1 cellular context compared by ENCODE assay signal in the genomic region with DNA sequence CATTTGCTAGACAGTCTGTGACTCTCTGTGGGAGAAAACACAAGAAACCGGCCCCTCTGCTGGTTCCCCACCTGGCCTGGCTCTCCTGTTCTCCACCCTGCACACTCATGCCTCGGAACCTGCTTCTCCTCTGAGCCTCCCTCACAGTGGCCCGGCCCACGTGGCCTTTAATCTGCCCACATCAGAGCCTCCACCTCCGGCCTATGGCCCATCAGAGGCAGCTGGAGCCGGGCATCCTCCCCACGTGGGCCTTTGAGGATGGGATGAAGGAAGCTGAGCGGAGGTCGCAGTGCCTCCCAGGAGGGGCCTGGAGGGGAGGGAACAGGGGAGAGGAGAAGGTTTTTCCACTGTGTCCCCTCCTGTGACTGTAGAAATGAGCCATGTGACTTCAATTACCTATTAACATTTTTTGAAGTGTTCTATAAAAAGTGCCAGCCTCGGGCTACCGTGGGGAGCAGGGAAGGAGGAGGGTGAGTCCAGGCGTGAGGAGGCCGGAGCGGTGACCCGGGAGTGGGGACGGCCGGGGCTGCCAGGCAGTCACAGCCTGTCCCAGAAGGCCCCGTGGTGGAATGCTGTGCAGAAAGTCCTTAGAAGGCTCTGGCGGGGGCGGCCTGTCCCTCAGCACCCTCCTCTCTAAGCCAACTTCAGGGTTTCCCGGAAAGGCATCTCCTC.
TF ChIP-seq lines count a peak whose summit lies in the region.

No MANE protein-coding gene starts in this region.

TF ChIP-seq in HEK293, 187 proteins besides CTCF, POLR2A, EP300 and RAD21 (continues in another document):
- TF ChIP-seq, protein P1, sequence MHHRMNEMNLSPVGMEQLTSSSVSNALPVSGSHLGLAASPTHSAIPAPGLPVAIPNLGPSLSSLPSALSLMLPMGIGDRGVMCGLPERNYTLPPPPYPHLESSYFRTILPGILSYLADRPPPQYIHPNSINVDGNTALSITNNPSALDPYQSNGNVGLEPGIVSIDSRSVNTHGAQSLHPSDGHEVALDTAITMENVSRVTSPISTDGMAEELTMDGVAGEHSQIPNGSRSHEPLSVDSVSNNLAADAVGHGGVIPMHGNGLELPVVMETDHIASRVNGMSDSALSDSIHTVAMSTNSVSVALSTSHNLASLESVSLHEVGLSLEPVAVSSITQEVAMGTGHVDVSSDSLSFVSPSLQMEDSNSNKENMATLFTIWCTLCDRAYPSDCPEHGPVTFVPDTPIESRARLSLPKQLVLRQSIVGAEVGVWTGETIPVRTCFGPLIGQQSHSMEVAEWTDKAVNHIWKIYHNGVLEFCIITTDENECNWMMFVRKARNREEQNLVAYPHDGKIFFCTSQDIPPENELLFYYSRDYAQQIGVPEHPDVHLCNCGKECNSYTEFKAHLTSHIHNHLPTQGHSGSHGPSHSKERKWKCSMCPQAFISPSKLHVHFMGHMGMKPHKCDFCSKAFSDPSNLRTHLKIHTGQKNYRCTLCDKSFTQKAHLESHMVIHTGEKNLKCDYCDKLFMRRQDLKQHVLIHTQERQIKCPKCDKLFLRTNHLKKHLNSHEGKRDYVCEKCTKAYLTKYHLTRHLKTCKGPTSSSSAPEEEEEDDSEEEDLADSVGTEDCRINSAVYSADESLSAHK (tag by site-specific recombination; IDR thresholded peaks at IDR 0.05) = no peak
- TF ChIP-seq MEIS1 (CRISPR knock-in tag; IDR thresholded peaks at IDR 0.05; ENCODE audit: borderline replicate concordance) (no peak), ZNF391 (tag by site-specific recombination; IDR thresholded peaks at IDR 0.05; ENCODE audit: borderline replicate concordance, low read depth) (no peak), ZNF549 (tag by site-specific recombination; IDR thresholded peaks at IDR 0.05) (no peak), OSR2 (tag by site-specific recombination; IDR thresholded peaks at IDR 0.05) (0 out of 2 replicates have a peak, but pooled peaks have one; percentile 2), ZNF501 (tag by site-specific recombination; IDR thresholded peaks at IDR 0.05) (no peak), ZNF146 (tag by site-specific recombination; IDR thresholded peaks at IDR 0.05) (no peak), ZNF585B (tag by site-specific recombination; IDR thresholded peaks at IDR 0.05) (no peak), REPIN1 (tag by site-specific recombination; IDR thresholded peaks at IDR 0.05; ENCODE audit: low read depth) (no peak), ZNF433 (tag by site-specific recombination; IDR thresholded peaks at IDR 0.05; ENCODE audit: low read depth) (no peak), ZNF747 (tag by site-specific recombination; IDR thresholded peaks at IDR 0.05) (no peak), ZNF558 (tag by site-specific recombination; IDR thresholded peaks at IDR 0.05) (no peak), ZBTB48 (tag by site-specific recombination; IDR thresholded peaks at IDR 0.05) (no peak), ZNF600 (tag by site-specific recombination; IDR thresholded peaks at IDR 0.05) (no peak), KLF1 (tag by site-specific recombination; IDR thresholded peaks at IDR 0.05) (no peak), SP2 (tag by site-specific recombination; IDR thresholded peaks at IDR 0.05) (no peak), FEZF1 (tag by site-specific recombination; IDR thresholded peaks at IDR 0.05) (no peak), ZSCAN23 (tag by site-specific recombination; IDR thresholded peaks at IDR 0.05) (no peak), ZBTB1 (tag by site-specific recombination; IDR thresholded peaks at IDR 0.05) (no peak), ZNF121 (tag by site-specific recombination; IDR thresholded peaks at IDR 0.05) (no peak), ZBTB7A (tag by site-specific recombination; IDR thresholded peaks at IDR 0.05; ENCODE audit: low read depth) (no peak), ZNF335 (tag by site-specific recombination; conservative IDR thresholded peaks at IDR 0.05) (peak; percentile 35), EGR2 (tag by site-specific recombination; IDR thresholded peaks at IDR 0.05; ENCODE audit: low read depth) (peak; percentile 80), ZNF24 (tag by site-specific recombination; IDR thresholded peaks at IDR 0.05) (no peak), KLF8 (tag by site-specific recombination; IDR thresholded peaks at IDR 0.05) (no peak), ZFHX2 (tag by site-specific recombination; conservative IDR thresholded peaks at IDR 0.05) (peak; percentile 93), ZNF529 (tag by site-specific recombination; IDR thresholded peaks at IDR 0.05; ENCODE audit: insufficient replicate concordance) (no peak), ZNF239 (tag by site-specific recombination; IDR thresholded peaks at IDR 0.05) (no peak), ZIC2 (tag by site-specific recombination; IDR thresholded peaks at IDR 0.05) (peak; percentile 38; the same call in 1 of the 2 replicates), PRDM1 (tag by site-specific recombination; IDR thresholded peaks at IDR 0.05) (no peak)
- TF ChIP-seq, protein P2, sequence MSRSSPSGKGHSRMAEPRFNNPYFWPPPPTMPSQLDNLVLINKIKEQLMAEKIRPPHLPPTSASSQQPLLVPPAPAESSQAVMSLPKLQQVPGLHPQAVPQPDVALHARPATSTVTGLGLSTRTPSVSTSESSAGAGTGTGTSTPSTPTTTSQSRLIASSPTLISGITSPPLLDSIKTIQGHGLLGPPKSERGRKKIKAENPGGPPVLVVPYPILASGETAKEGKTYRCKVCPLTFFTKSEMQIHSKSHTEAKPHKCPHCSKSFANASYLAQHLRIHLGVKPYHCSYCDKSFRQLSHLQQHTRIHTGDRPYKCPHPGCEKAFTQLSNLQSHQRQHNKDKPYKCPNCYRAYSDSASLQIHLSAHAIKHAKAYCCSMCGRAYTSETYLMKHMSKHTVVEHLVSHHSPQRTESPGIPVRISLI (tag by site-specific recombination; IDR thresholded peaks at IDR 0.05) = no peak
- TF ChIP-seq, protein P3, sequence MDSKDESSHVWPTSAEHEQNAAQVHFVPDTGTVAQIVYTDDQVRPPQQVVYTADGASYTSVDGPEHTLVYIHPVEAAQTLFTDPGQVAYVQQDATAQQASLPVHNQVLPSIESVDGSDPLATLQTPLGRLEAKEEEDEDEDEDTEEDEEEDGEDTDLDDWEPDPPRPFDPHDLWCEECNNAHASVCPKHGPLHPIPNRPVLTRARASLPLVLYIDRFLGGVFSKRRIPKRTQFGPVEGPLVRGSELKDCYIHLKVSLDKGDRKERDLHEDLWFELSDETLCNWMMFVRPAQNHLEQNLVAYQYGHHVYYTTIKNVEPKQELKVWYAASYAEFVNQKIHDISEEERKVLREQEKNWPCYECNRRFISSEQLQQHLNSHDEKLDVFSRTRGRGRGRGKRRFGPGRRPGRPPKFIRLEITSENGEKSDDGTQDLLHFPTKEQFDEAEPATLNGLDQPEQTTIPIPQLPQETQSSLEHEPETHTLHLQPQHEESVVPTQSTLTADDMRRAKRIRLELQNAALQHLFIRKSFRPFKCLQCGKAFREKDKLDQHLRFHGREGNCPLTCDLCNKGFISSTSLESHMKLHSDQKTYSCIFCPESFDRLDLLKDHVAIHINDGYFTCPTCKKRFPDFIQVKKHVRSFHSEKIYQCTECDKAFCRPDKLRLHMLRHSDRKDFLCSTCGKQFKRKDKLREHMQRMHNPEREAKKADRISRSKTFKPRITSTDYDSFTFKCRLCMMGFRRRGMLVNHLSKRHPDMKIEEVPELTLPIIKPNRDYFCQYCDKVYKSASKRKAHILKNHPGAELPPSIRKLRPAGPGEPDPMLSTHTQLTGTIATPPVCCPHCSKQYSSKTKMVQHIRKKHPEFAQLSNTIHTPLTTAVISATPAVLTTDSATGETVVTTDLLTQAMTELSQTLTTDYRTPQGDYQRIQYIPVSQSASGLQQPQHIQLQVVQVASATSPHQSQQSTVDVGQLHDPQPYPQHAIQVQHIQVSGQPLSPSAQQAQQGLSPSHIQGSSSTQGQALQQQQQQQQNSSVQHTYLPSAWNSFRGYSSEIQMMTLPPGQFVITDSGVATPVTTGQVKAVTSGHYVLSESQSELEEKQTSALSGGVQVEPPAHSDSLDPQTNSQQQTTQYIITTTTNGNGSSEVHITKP (tag by site-specific recombination; IDR thresholded peaks at IDR 0.05) = no peak
- TF ChIP-seq, protein P4, sequence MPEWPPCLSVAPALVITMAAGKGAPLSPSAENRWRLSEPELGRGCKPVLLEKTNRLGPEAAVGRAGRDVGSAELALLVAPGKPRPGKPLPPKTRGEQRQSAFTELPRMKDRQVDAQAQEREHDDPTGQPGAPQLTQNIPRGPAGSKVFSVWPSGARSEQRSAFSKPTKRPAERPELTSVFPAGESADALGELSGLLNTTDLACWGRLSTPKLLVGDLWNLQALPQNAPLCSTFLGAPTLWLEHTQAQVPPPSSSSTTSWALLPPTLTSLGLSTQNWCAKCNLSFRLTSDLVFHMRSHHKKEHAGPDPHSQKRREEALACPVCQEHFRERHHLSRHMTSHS (tag by site-specific recombination; IDR thresholded peaks at IDR 0.05) = no peak
- TF ChIP-seq, protein P5, sequence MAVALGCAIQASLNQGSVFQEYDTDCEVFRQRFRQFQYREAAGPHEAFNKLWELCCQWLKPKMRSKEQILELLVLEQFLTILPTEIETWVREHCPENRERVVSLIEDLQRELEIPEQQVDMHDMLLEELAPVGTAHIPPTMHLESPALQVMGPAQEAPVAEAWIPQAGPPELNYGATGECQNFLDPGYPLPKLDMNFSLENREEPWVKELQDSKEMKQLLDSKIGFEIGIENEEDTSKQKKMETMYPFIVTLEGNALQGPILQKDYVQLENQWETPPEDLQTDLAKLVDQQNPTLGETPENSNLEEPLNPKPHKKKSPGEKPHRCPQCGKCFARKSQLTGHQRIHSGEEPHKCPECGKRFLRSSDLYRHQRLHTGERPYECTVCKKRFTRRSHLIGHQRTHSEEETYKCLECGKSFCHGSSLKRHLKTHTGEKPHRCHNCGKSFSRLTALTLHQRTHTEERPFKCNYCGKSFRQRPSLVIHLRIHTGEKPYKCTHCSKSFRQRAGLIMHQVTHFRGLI (tag by site-specific recombination; IDR thresholded peaks at IDR 0.05) = no peak
- TF ChIP-seq, protein P6, sequence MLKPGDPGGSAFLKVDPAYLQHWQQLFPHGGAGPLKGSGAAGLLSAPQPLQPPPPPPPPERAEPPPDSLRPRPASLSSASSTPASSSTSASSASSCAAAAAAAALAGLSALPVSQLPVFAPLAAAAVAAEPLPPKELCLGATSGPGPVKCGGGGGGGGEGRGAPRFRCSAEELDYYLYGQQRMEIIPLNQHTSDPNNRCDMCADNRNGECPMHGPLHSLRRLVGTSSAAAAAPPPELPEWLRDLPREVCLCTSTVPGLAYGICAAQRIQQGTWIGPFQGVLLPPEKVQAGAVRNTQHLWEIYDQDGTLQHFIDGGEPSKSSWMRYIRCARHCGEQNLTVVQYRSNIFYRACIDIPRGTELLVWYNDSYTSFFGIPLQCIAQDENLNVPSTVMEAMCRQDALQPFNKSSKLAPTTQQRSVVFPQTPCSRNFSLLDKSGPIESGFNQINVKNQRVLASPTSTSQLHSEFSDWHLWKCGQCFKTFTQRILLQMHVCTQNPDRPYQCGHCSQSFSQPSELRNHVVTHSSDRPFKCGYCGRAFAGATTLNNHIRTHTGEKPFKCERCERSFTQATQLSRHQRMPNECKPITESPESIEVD (tag by site-specific recombination; IDR thresholded peaks at IDR 0.05) = no peak
- TF ChIP-seq, protein P7, sequence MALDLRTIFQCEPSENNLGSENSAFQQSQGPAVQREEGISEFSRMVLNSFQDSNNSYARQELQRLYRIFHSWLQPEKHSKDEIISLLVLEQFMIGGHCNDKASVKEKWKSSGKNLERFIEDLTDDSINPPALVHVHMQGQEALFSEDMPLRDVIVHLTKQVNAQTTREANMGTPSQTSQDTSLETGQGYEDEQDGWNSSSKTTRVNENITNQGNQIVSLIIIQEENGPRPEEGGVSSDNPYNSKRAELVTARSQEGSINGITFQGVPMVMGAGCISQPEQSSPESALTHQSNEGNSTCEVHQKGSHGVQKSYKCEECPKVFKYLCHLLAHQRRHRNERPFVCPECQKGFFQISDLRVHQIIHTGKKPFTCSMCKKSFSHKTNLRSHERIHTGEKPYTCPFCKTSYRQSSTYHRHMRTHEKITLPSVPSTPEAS (tag by site-specific recombination; IDR thresholded peaks at IDR 0.05) = no peak
- TF ChIP-seq, protein P8, sequence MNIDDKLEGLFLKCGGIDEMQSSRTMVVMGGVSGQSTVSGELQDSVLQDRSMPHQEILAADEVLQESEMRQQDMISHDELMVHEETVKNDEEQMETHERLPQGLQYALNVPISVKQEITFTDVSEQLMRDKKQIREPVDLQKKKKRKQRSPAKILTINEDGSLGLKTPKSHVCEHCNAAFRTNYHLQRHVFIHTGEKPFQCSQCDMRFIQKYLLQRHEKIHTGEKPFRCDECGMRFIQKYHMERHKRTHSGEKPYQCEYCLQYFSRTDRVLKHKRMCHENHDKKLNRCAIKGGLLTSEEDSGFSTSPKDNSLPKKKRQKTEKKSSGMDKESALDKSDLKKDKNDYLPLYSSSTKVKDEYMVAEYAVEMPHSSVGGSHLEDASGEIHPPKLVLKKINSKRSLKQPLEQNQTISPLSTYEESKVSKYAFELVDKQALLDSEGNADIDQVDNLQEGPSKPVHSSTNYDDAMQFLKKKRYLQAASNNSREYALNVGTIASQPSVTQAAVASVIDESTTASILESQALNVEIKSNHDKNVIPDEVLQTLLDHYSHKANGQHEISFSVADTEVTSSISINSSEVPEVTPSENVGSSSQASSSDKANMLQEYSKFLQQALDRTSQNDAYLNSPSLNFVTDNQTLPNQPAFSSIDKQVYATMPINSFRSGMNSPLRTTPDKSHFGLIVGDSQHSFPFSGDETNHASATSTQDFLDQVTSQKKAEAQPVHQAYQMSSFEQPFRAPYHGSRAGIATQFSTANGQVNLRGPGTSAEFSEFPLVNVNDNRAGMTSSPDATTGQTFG (tag by site-specific recombination; IDR thresholded peaks at IDR 0.05; ENCODE audit: borderline replicate concordance) = no peak
- TF ChIP-seq, protein P9, sequence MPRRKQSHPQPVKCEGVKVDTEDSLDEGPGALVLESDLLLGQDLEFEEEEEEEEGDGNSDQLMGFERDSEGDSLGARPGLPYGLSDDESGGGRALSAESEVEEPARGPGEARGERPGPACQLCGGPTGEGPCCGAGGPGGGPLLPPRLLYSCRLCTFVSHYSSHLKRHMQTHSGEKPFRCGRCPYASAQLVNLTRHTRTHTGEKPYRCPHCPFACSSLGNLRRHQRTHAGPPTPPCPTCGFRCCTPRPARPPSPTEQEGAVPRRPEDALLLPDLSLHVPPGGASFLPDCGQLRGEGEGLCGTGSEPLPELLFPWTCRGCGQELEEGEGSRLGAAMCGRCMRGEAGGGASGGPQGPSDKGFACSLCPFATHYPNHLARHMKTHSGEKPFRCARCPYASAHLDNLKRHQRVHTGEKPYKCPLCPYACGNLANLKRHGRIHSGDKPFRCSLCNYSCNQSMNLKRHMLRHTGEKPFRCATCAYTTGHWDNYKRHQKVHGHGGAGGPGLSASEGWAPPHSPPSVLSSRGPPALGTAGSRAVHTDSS (tag by site-specific recombination; IDR thresholded peaks at IDR 0.05) = no peak
- TF ChIP-seq, protein P10, sequence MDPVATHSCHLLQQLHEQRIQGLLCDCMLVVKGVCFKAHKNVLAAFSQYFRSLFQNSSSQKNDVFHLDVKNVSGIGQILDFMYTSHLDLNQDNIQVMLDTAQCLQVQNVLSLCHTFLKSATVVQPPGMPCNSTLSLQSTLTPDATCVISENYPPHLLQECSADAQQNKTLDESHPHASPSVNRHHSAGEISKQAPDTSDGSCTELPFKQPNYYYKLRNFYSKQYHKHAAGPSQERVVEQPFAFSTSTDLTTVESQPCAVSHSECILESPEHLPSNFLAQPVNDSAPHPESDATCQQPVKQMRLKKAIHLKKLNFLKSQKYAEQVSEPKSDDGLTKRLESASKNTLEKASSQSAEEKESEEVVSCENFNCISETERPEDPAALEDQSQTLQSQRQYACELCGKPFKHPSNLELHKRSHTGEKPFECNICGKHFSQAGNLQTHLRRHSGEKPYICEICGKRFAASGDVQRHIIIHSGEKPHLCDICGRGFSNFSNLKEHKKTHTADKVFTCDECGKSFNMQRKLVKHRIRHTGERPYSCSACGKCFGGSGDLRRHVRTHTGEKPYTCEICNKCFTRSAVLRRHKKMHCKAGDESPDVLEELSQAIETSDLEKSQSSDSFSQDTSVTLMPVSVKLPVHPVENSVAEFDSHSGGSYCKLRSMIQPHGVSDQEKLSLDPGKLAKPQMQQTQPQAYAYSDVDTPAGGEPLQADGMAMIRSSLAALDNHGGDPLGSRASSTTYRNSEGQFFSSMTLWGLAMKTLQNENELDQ (tag by site-specific recombination; IDR thresholded peaks at IDR 0.05; ENCODE audit: low read depth) = no peak
